ENCODE assay signal across 23 cellular contexts in genomic region chr7:47149971-47150370, GRCh38.
DNase-seq lines count a peak whose midpoint lies in the region; ATAC-seq lines count a peak whose summit lies in the region.
"Had no signal": no experiment of that assay in that cellular context is flagged by ENCODE, and none has a peak within 500 bp of the region (broad histone marks: within the 10 kb centered on the region; RNA-seq: fewer than 3 reads in every experiment).

No MANE protein-coding gene starts in this region.

- peak overlapping the region; percentile 0 for H3K27ac ChIP-seq in rectal smooth muscle tissue (ENCODE audit: low read depth, low read length)
- H3K27ac ChIP-seq: epithelial cell of prostate, ovary, right lobe of liver, SJSA1, tibial nerve, WERI-Rb-1 had no signal

- H3K9ac ChIP-seq in rectal smooth muscle tissue (ENCODE audit: low read length): no peak overlapping the region

- H3K4me1 ChIP-seq in rectal smooth muscle tissue (ENCODE audit: control insufficient read depth, insufficient read depth, low read length): peaks cover 41% of the 10 kb centered on the region

- ATAC-seq in GM18907 (IDR thresholded peaks at IDR 0.05; ENCODE audit: unreplicated experiment) (peak; percentile 21), GM21786 (IDR thresholded peaks at IDR 0.05; ENCODE audit: unreplicated experiment) (peak; percentile 2), HG03354 (IDR thresholded peaks at IDR 0.05; ENCODE audit: poor library complexity, severe bottlenecking, unreplicated experiment) (peak; percentile 59)
- no peak for ATAC-seq in natural killer cell treated with Interleukin-12 subunit alpha and Interleukin-12 subunit beta and Interleukin-15 and Interleukin-18, amount 100 ng/mL, for 72 hours
- ATAC-seq: activated CD8-positive, alpha-beta T cell treated with anti-CD3 and anti-CD28 coated beads for 36 hours; naive thymus-derived CD8-positive, alpha-beta T cell; right lobe of liver had no signal

- peaks cover 0 to 17% of the 10 kb centered on the region in 2 donors for H3K27me3 Mint-ChIP-seq in natural killer cell treated with Interleukin-12 subunit alpha and Interleukin-12 subunit beta and Interleukin-15 and Interleukin-18, amount 100 ng/mL, for 72 hours

- no peaks in the 10 kb centered on the region for H3K36me3 ChIP-seq in rectal smooth muscle tissue (ENCODE audit: control insufficient read depth, insufficient read depth, low read length)
- H3K36me3 ChIP-seq: ovary, right lobe of liver, SJSA1, tibial nerve, WERI-Rb-1 had no signal

- H3K36me3 Mint-ChIP-seq in natural killer cell treated with Interleukin-12 subunit alpha and Interleukin-12 subunit beta and Interleukin-15 and Interleukin-18, amount 100 ng/mL, for 72 hours: no peaks in the 10 kb centered on the region
- H3K36me3 Mint-ChIP-seq: naive thymus-derived CD8-positive, alpha-beta T cell had no signal

- H3K27me3 ChIP-seq in rectal smooth muscle tissue (ENCODE audit: control insufficient read depth, insufficient read depth, low read length): no peaks in the 10 kb centered on the region
- H3K27me3 ChIP-seq: ovary, right lobe of liver, SJSA1, tibial nerve had no signal

- no peak overlapping the region for H3K4me3 Mint-ChIP-seq in natural killer cell treated with Interleukin-12 subunit alpha and Interleukin-12 subunit beta and Interleukin-15 and Interleukin-18, amount 100 ng/mL, for 72 hours
- H3K4me3 Mint-ChIP-seq: activated CD8-positive, alpha-beta T cell treated with anti-CD3 and anti-CD28 coated beads for 36 hours had no signal

- peaks cover 5% of the 10 kb centered on the region for H3K9me3 Mint-ChIP-seq in natural killer cell treated with Interleukin-12 subunit alpha and Interleukin-12 subunit beta and Interleukin-15 and Interleukin-18, amount 100 ng/mL, for 72 hours
- H3K9me3 Mint-ChIP-seq: activated CD8-positive, alpha-beta T cell treated with anti-CD3 and anti-CD28 coated beads for 36 hours had no signal

- H3K4me3 ChIP-seq in rectal smooth muscle tissue (ENCODE audit: low read length): no peak overlapping the region
- H3K4me3 ChIP-seq: ovary, right lobe of liver, SJSA1, tibial nerve had no signal

- H3K4me1 Mint-ChIP-seq in natural killer cell treated with Interleukin-12 subunit alpha and Interleukin-12 subunit beta and Interleukin-15 and Interleukin-18, amount 100 ng/mL, for 72 hours (ENCODE audit: low read depth in 2 of 2): no peaks in the 10 kb centered on the region

- H3K27ac Mint-ChIP-seq in natural killer cell treated with Interleukin-12 subunit alpha and Interleukin-12 subunit beta and Interleukin-15 and Interleukin-18, amount 100 ng/mL, for 72 hours: no peak overlapping the region
- H3K27ac Mint-ChIP-seq: activated CD8-positive, alpha-beta T cell treated with anti-CD3 and anti-CD28 coated beads for 36 hours; naive thymus-derived CD8-positive, alpha-beta T cell had no signal

- no peak for DNase-seq in activated CD4-positive, alpha-beta T cell treated with anti-CD3 and anti-CD28 coated beads for 1 hour
- no peak for DNase-seq in superior temporal gyrus (ENCODE audit: extremely low spot score)
- DNase-seq in NOMO-1 (lab: John Stamatoyannopoulos, UW; ENCODE audit: unreplicated experiment in 2 of 2): no peak
- DNase-seq in natural killer cell treated with Interleukin-12 subunit alpha and Interleukin-12 subunit beta and Interleukin-15 and Interleukin-18, amount 100 ng/mL, for 72 hours (ENCODE audit: low spot score): no peak
- DNase-seq: activated CD8-positive, alpha-beta T cell treated with anti-CD3 and anti-CD28 coated beads for 36 hours; activated naive CD4-positive, alpha-beta T cell; activated T-cell treated with anti-CD3 and anti-CD28 coated beads, Interleukin-2, amount 50 U/mL, for 1 hour; COR-L47; kidney glomerular epithelial cell; naive thymus-derived CD8-positive, alpha-beta T cell; NCI-H1417 treated with DMSO at 0.1 percent for 48 hours; NCI-H2171 treated with DMSO at 0.1 percent for 48 hours; NCI-H69; ovary; right lobe of liver; WERI-Rb-1 had no signal

Comparison
In these comparisons a context has a peak if more than half of its experiments do, and no peak if none do; other contexts are left out.
1. ATAC-seq: peak in GM18907 (single experiment), GM21786 (single experiment) and HG03354 (single experiment); none in natural killer cell treated with Interleukin-12 subunit alpha and Interleukin-12 subunit beta and Interleukin-15 and Interleukin-18, amount 100 ng/mL, for 72 hours (0 of 2).